30 cellular contexts compared by ENCODE assay signal in the genomic region with DNA sequence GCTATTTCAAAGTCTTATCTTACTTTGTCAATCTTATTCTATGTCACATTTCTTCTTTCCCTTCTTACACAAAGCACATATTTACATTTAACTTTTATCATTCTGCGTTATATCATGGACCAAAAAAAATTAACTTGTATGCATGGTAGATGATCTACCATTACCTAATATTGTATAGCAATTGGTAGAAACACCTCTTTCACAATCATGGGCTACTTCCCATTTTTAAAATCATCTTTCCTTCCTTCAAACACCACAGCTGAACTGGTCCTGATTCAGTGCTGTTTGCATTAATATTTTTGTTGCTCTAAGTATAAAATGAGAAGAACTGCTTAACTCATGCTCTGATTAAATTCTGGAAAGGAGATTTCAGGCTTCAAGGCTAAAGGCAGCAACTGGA.
"Had no signal": no experiment of that assay in that cellular context is flagged by ENCODE, and none has a peak within 500 bp of the region (broad histone marks: within the 10 kb centered on the region; RNA-seq: fewer than 3 reads in every experiment).

No MANE protein-coding gene starts in this region.

- DNase-seq: activated CD4-positive, alpha-beta memory T cell treated with anti-CD3 and anti-CD28 coated beads for 36 hours; activated CD4-positive, alpha-beta T cell treated with anti-CD3 and anti-CD28 coated beads, Interleukin-2, amount 10 ng/mL, durations not matched to agents 24 days and 14 days; activated CD8-positive, alpha-beta memory T cell treated with anti-CD3 and anti-CD28 coated beads, Interleukin-2, amount 50 U/mL, for 4 hours; activated effector memory CD4-positive, alpha-beta T cell treated with anti-CD3 and anti-CD28 coated beads, Interleukin-2, amount 50 U/mL, for 16 hours; activated naive CD4-positive, alpha-beta T cell treated with anti-CD3 and anti-CD28 coated beads for 36 hours; activated naive CD8-positive, alpha-beta T cell treated with anti-CD3 and anti-CD28 coated beads for 36 hours; activated T-cell treated with anti-CD3 and anti-CD28 coated beads, Interleukin-2, amount 50 U/mL, for 1 hour; adrenal gland; aorta; body of pancreas; effector CD8-positive, alpha-beta T cell; esophagus squamous epithelium; foreskin melanocyte; heart right ventricle; left lung; lower lobe of right lung; mesendoderm; natural killer cell; right lobe of liver; stimulated activated CD4-positive, alpha-beta T cell treated with anti-CD3 and anti-CD28 coated beads, Interleukin-12 subunit alpha, Interleukin-12 subunit beta, amount 100 ng/mL, for 4 hours; stimulated activated CD4-positive, alpha-beta T cell treated with anti-CD3 and anti-CD28 coated beads, Interleukin-4, amount 100 ng/mL, for 24 hours; stimulated activated naive CD4-positive, alpha-beta T cell had no signal

- ATAC-seq: activated CD4-positive, CD25-positive, alpha-beta regulatory T cell treated with anti-CD3 and anti-CD28 coated beads, Interleukin-2, amount 50 U/mL, for 24 hours; body of pancreas; heart right ventricle; left lung; lower lobe of right lung; natural killer cell; right lobe of liver had no signal

- H3K9ac ChIP-seq: neural progenitor cell had no signal

- H3K36me3 ChIP-seq: adrenal gland, esophagus squamous epithelium, heart right ventricle, left lung, lower lobe of right lung, neural progenitor cell, right lobe of liver, suprapubic skin, tibial nerve had no signal

- H3K9me3 ChIP-seq: adrenal gland, body of pancreas, esophagus squamous epithelium, heart right ventricle, left lung, lower lobe of right lung, right lobe of liver, suprapubic skin, tibial nerve had no signal

- H3K4me1 ChIP-seq: adrenal gland, body of pancreas, heart right ventricle, left lung, lower lobe of right lung, neural progenitor cell, right lobe of liver, suprapubic skin, tibial nerve had no signal

- H3K4me3 ChIP-seq: adrenal gland, body of pancreas, esophagus squamous epithelium, heart right ventricle, left lung, lower lobe of right lung, neural progenitor cell, right lobe of liver, suprapubic skin, tibial nerve had no signal

- FAIRE-seq: colon, TTC549 had no signal

- H3K27ac ChIP-seq: adrenal gland, body of pancreas, epithelial cell of prostate, esophagus squamous epithelium, heart right ventricle, left lung, lower lobe of right lung, neural progenitor cell, right lobe of liver, suprapubic skin, tibial nerve, VCaP had no signal
